Comparison of ENCODE assay signal across 11 cellular contexts in the genomic region with DNA sequence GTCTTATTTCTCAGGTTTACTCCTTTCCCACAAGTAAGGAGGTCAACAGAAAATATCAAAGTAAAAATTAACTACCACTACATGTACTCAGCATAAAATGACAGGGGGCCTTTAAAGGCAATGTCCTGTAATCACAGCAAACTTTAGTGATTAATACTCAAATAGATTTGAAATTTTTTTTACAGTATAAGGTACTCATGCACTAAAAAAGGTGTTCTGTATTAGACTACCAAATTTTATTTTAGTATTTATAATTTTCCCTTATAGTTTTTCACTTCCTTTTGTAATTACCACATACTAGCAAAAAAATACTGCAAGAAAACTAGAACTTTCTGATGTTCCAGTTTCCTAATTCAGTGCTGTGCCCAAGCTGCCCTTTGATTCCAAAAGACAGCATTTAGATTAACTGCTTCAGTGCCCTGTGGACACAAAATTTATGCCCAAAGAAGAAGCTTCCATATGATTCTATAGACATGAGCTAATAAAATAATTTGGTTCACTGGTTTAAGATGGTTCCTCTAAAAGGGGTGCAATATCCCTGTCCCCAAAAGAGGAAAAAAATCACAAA.
DNase-seq lines count a peak whose midpoint lies in the region; ATAC-seq and TF ChIP-seq lines count a peak whose summit lies in the region.
"Had no signal": no experiment of that assay in that cellular context is flagged by ENCODE, and none has a peak within 500 bp of the region (broad histone marks: within the 10 kb centered on the region; RNA-seq: fewer than 3 reads in every experiment).

No MANE protein-coding gene starts in this region.

- no peaks in the 10 kb centered on the region for H3K9me3 Mint-ChIP-seq in CD4-positive, alpha-beta T cell
- peaks cover 7% of the 10 kb centered on the region for H3K9me3 Mint-ChIP-seq in natural killer cell treated with Interleukin-12 subunit alpha and Interleukin-12 subunit beta and Interleukin-15 and Interleukin-18, amount 100 ng/mL, for 72 hours

- peaks cover 9% of the 10 kb centered on the region for H3K4me1 ChIP-seq in foreskin keratinocyte

- H3K4me3 Mint-ChIP-seq in CD4-positive, alpha-beta T cell, result peak overlapping the region; percentile 35
- H3K4me3 Mint-ChIP-seq in natural killer cell treated with Interleukin-12 subunit alpha and Interleukin-12 subunit beta and Interleukin-15 and Interleukin-18, amount 100 ng/mL, for 72 hours, result peak overlapping the region; percentile 93
- H3K4me3 Mint-ChIP-seq: dendritic cell treated with granulocyte-macrophage colony-stimulating factor and Interleukin-4, amounts not matched to agents 40 ng/mL and 50 ng/mL, for 4 days had no signal

- CTCF ChIA-PET in CD4-positive, alpha-beta T cell (lab: Charles Lee), result interaction anchor here (1.0 kb wide), 1 partner anchor 70 kb away, joined by 3 read pairs; no protein-coding TSS in a partner anchor

- peaks cover 93% of the 10 kb centered on the region for H3K4me1 Mint-ChIP-seq in CD4-positive, alpha-beta T cell (ENCODE audit: low read depth)
- peaks cover 38 to 73% of the 10 kb centered on the region in 2 donors for H3K4me1 Mint-ChIP-seq in natural killer cell treated with Interleukin-12 subunit alpha and Interleukin-12 subunit beta and Interleukin-15 and Interleukin-18, amount 100 ng/mL, for 72 hours (ENCODE audit: low read depth in 2 of 2)

- H3K9me3 ChIP-seq in CD4-positive, alpha-beta T cell (ENCODE audit: control insufficient read depth, low read length), result no peaks in the 10 kb centered on the region
- H3K9me3 ChIP-seq in KOPT-K1 (ENCODE audit: insufficient read depth, low read length, poor library complexity, severe bottlenecking), result peaks cover 8% of the 10 kb centered on the region

- peaks cover 18% of the 10 kb centered on the region for H3K36me3 Mint-ChIP-seq in CD4-positive, alpha-beta T cell (ENCODE audit: low read depth)
- peaks cover 7% of the 10 kb centered on the region for H3K36me3 Mint-ChIP-seq in natural killer cell treated with Interleukin-12 subunit alpha and Interleukin-12 subunit beta and Interleukin-15 and Interleukin-18, amount 100 ng/mL, for 72 hours

- no peak for DNase-seq in CD4-positive, alpha-beta T cell
- DNase-seq in brain microvascular endothelial cell (no peak), AG20443 (ENCODE audit: low spot score) (no peak), foreskin keratinocyte (no peak), GM03348 (ENCODE audit: low spot score) (no peak)
- DNase-seq in natural killer cell treated with Interleukin-12 subunit alpha and Interleukin-12 subunit beta and Interleukin-15 and Interleukin-18, amount 100 ng/mL, for 72 hours (ENCODE audit: low spot score), result no peak
- DNase-seq: mesendoderm, NCI-H2107 had no signal

- intact Hi-C loops in CD4-positive, alpha-beta T cell (cut with DNase I, micrococcal nuclease), result loop anchor here in 1 of 2 experiments (2.0 to 5.0 kb wide), 3 partner anchors 34 to 79 kb away; no protein-coding TSS in a partner anchor

- no peak for ATAC-seq in CD4-positive, alpha-beta T cell (ENCODE audit: poor library complexity)
- no peak for ATAC-seq in natural killer cell treated with Interleukin-12 subunit alpha and Interleukin-12 subunit beta and Interleukin-15 and Interleukin-18, amount 100 ng/mL, for 72 hours
- ATAC-seq in HG02884 (IDR thresholded peaks at IDR 0.05; ENCODE audit: unreplicated experiment) (no peak), foreskin keratinocyte (no peak)

- H3K4me3 ChIP-seq in brain microvascular endothelial cell (ENCODE audit: low read depth, low read length), result no peak overlapping the region

- in situ Hi-C loops in brain microvascular endothelial cell (cut with HindIII; ENCODE audit: low pct_ligation_motif_present, low sequenced_read_pairs), result no loop called here

- H3K36me3 ChIP-seq in KOPT-K1 (ENCODE audit: insufficient read depth, low read length) (no peaks in the 10 kb centered on the region), brain microvascular endothelial cell (replicated peaks) (no peaks in the 10 kb centered on the region)

- peak overlapping the region; percentile 80 for H3K27ac Mint-ChIP-seq in CD4-positive, alpha-beta T cell
- H3K27ac Mint-ChIP-seq in natural killer cell treated with Interleukin-12 subunit alpha and Interleukin-12 subunit beta and Interleukin-15 and Interleukin-18, amount 100 ng/mL, for 72 hours, result peak overlapping the region; percentile 93 to 98
- H3K27ac Mint-ChIP-seq: dendritic cell treated with granulocyte-macrophage colony-stimulating factor and Interleukin-4, amounts not matched to agents 40 ng/mL and 50 ng/mL, for 4 days had no signal

- H3K27ac ChIP-seq in CD4-positive, alpha-beta T cell (ENCODE audit: low read depth, low read length), result peak overlapping the region; percentile 48
- H3K27ac ChIP-seq in KOPT-K1 (ENCODE audit: low read depth, low read length, poor library complexity, severe bottlenecking) (peak overlapping the region; percentile 88), brain microvascular endothelial cell (peak overlapping the region; percentile 38), foreskin keratinocyte (no peak overlapping the region)

- H3K27me3 ChIP-seq in CD4-positive, alpha-beta T cell (ENCODE audit: control insufficient read depth, insufficient read depth, low read length), result no peaks in the 10 kb centered on the region
- H3K27me3 ChIP-seq in brain microvascular endothelial cell (replicated peaks), result no peaks in the 10 kb centered on the region
- no peaks in the 10 kb centered on the region for H3K27me3 ChIP-seq in foreskin keratinocyte

- no peak for TF ChIP-seq CTCF in CD4-positive, alpha-beta T cell (IDR thresholded peaks at IDR 0.05)
- TF ChIP-seq CTCF in brain microvascular endothelial cell (IDR thresholded peaks at IDR 0.05; ENCODE audit: low read depth, low read length, missing control alignments) (no peak), foreskin keratinocyte (conservative IDR thresholded peaks at IDR 0.05) (no peak)

- POLR2A ChIA-PET in CD4-positive, alpha-beta T cell (lab: Charles Lee), result interaction anchor here (2.2 to 2.6 kb wide), 4 partner anchors 11 to 298 kb away, joined by 5 to 34 read pairs (median 16); partner anchors contain the start of gene KLF12

- H3K27me3 Mint-ChIP-seq in CD4-positive, alpha-beta T cell, result no peaks in the 10 kb centered on the region
- H3K27me3 Mint-ChIP-seq in natural killer cell treated with Interleukin-12 subunit alpha and Interleukin-12 subunit beta and Interleukin-15 and Interleukin-18, amount 100 ng/mL, for 72 hours, result no peaks in the 10 kb centered on the region
- H3K27me3 Mint-ChIP-seq: dendritic cell treated with granulocyte-macrophage colony-stimulating factor and Interleukin-4, amounts not matched to agents 40 ng/mL and 50 ng/mL, for 4 days had no signal
